ENCODE assay signal across 8 cellular contexts in genomic region chr4:48016141-48017107, GRCh38. TPM values are rescaled to one million over a fixed set of nuclear protein-coding genes. Genes with fewer than 3 reads are reported as not detected.
DNase-seq lines count a peak whose midpoint lies in the region; ATAC-seq and TF ChIP-seq lines count a peak whose summit lies in the region.

TSS of gene CNGA1 (minus strand) at chr4:48016681. CDS start at chr4:47952689, 63,992 bp downstream.
TSS of gene NIPAL1 (plus strand) at chr4:48016772. CDS start at chr4:48016840, 68 bp downstream.

- H3K4me3 ChIP-seq in gastroesophageal sphincter (peak within 1 kb of the TSS; percentile 16 to 63), neuronal stem cell (ENCODE audit: low read length in 2 of 2) (peak within 1 kb of the TSS; percentile 40 to 92)

- peak within 1 kb of the TSS in 1 of 4 donors; percentile 45 for H3K27ac ChIP-seq in gastroesophageal sphincter
- no peak within 1 kb of the TSS for H3K27ac ChIP-seq in neuronal stem cell (replicated peaks; ENCODE audit: low read length)
- H3K27ac ChIP-seq in substantia nigra (ENCODE audit: low read depth, low read length, poor library complexity, severe bottlenecking) = no peak within 1 kb of the TSS

- H3K9ac ChIP-seq in neuronal stem cell (ENCODE audit: low read depth, low read length, poor library complexity) = peak within 1 kb of the TSS; percentile 74

- no peak within 1 kb of the TSS for H3K4ac ChIP-seq in neuronal stem cell (ENCODE audit: low read length)

- peaks cover 0 to 17% (median 8%) of the 10 kb centered on the region in 3 donors for H3K4me1 ChIP-seq in gastroesophageal sphincter
- H3K4me1 ChIP-seq in neuronal stem cell (ENCODE audit: control insufficient read depth in 2 of 2, insufficient read depth in 1 of 2, low read depth in 1 of 2, low read length in 2 of 2) = peaks cover 0 to 4% of the 10 kb centered on the region in 2 donors

- peak in 1 of 4 experiments; percentile 41 for TF ChIP-seq CTCF in gastroesophageal sphincter (IDR thresholded peaks at IDR 0.05)

- no peak within 1 kb of the TSS for H2AK5ac ChIP-seq in neuronal stem cell (ENCODE audit: low read depth, low read length)

- H2BK5ac ChIP-seq in neuronal stem cell (ENCODE audit: low read length) = peak within 1 kb of the TSS; percentile 20

- WGBS in gastroesophageal sphincter (ENCODE audit: low coverage in 1 of 2), 2 donors = 3 to 11% methylated on average over 5 to 12 of the region's 60 CpGs
- no CpG with 5 or more reads among the region's 60 CpGs for WGBS in neuronal stem cell (ENCODE audit: extremely low coverage in 2 of 2, insufficient read length in 2 of 2, insufficient replicate concordance in 1 of 2), 2 donors

- peak within 1 kb of the TSS; percentile 35 for H3K23ac ChIP-seq in neuronal stem cell (ENCODE audit: low read depth, low read length, poor library complexity)

- H2BK15ac ChIP-seq in neuronal stem cell (ENCODE audit: low read length) = peak within 1 kb of the TSS; percentile 52

- no peak within 1 kb of the TSS for H4K91ac ChIP-seq in neuronal stem cell (ENCODE audit: low read depth, low read length, poor library complexity)

- peak within 1 kb of the TSS; percentile 44 for H3K14ac ChIP-seq in neuronal stem cell (ENCODE audit: low read length)

- ATAC-seq in gastroesophageal sphincter = peak; percentile 87

- H3K27me3 ChIP-seq in gastroesophageal sphincter (peaks cover 21% of the 10 kb centered on the region), neuronal stem cell (ENCODE audit: control insufficient read depth in 3 of 3, insufficient read depth in 3 of 3, low read depth in 1 of 3, low read length in 3 of 3) (peaks cover 0 to 30% (median 19%) of the 10 kb centered on the region in 3 experiments)

- no peak for TF ChIP-seq EP300 in gastroesophageal sphincter (IDR thresholded peaks at IDR 0.05)

- no peak within 1 kb of the TSS for H2BK12ac ChIP-seq in neuronal stem cell (ENCODE audit: low read length)

- no peaks in the 10 kb centered on the region for H3K79me1 ChIP-seq in neuronal stem cell (ENCODE audit: low read depth, low read length)

- H3K36me3 ChIP-seq in gastroesophageal sphincter (no peaks in the 10 kb centered on the region), neuronal stem cell (replicated peaks in 1 of 2; ENCODE audit: control insufficient read depth in 2 of 2, insufficient read depth in 2 of 2, low read length in 2 of 2) (no peaks in the 10 kb centered on the region)

- DNase-seq in ELF-1 (ENCODE audit: low read depth, low spot score) = peak; percentile 96
- peak; percentile 24 for DNase-seq in GOT3 (lab: John Stamatoyannopoulos, UW)
- peak; percentile 60 for DNase-seq in LHCN-M2 (ENCODE audit: low read depth)
- DNase-seq in SHP77 (lab: John Stamatoyannopoulos, UW) = peak; percentile 36 to 62
- DNase-seq in activated gamma-delta T cell (lab: John Stamatoyannopoulos, UW) = peak; percentile 53
- peak; percentile 64 for DNase-seq in neuronal stem cell (ENCODE audit: low spot score)
- DNase-seq in substantia nigra (lab: John Stamatoyannopoulos, UW) = peak in 39 of 49 donors; percentile 2 to 78 (median 31)

- H3K9me3 ChIP-seq in gastroesophageal sphincter (no peaks in the 10 kb centered on the region), neuronal stem cell (replicated peaks in 1 of 2; ENCODE audit: control insufficient read depth in 2 of 2, insufficient read depth in 1 of 2, low read depth in 1 of 2, low read length in 2 of 2) (no peaks in the 10 kb centered on the region)

- peak within 1 kb of the TSS; percentile 81 for H3K18ac ChIP-seq in neuronal stem cell (ENCODE audit: low read length)

- H4K8ac ChIP-seq in neuronal stem cell (ENCODE audit: low read depth, low read length) = no peak within 1 kb of the TSS

- peak within 1 kb of the TSS; percentile 91 for H2AFZ ChIP-seq in neuronal stem cell (ENCODE audit: low read length)

- H3K4me2 ChIP-seq in neuronal stem cell (ENCODE audit: insufficient read depth, low read length, poor library complexity, severe bottlenecking) = peak within 1 kb of the TSS; percentile 95

- no peak within 1 kb of the TSS for H2BK120ac ChIP-seq in neuronal stem cell (ENCODE audit: low read depth, low read length)

- no peak for TF ChIP-seq POLR2A in gastroesophageal sphincter (IDR thresholded peaks at IDR 0.05)

RNA-seq across cellular contexts. Expression of gene CNGA1, which starts in this region (rescaled TPM):
- total RNA-seq in LHCN-M2 (2014; rRNA removed) (not detected in 2 replicates), gastroesophageal sphincter (1 to 10 TPM in 1 of 4 donors, under 1 TPM in 1, not detected in 2; 0.40 to 1.8 TPM)
- polyA plus RNA-seq in LHCN-M2 (2012) = 0.07 TPM
- 0.13 TPM for polyA plus RNA-seq in neuronal stem cell (2013, experiment 1 of 2)
- 0.25 TPM for polyA plus RNA-seq in neuronal stem cell (2013, experiment 2 of 2)

RNA-seq across cellular contexts. Expression of gene NIPAL1, which starts in this region (rescaled TPM):
- total RNA-seq in LHCN-M2 (2014; rRNA removed) = 0.71 and 1.7 TPM in 2 replicates
- polyA plus RNA-seq in LHCN-M2 (2012) = 0.49 TPM
- total RNA-seq in gastroesophageal sphincter = 1 to 10 TPM in 1 of 4 donors, under 1 TPM in 3; 0.16 to 2.0 (median 0.25) TPM
- 0.56 TPM for polyA plus RNA-seq in neuronal stem cell (2013, experiment 1 of 2)
- 0.65 TPM for polyA plus RNA-seq in neuronal stem cell (2013, experiment 2 of 2)

Comparison
In these comparisons a context has a peak if more than half of its experiments do, and no peak if none do; other contexts are left out.
1. DNase-seq: peak in every context shown above with its lines; median percentile 96 in ELF-1; 64 in neuronal stem cell; 60 in LHCN-M2; 53 in activated gamma-delta T cell; 49 in SHP77; 31 in substantia nigra; 24 in GOT3.